In the genomic region with DNA sequence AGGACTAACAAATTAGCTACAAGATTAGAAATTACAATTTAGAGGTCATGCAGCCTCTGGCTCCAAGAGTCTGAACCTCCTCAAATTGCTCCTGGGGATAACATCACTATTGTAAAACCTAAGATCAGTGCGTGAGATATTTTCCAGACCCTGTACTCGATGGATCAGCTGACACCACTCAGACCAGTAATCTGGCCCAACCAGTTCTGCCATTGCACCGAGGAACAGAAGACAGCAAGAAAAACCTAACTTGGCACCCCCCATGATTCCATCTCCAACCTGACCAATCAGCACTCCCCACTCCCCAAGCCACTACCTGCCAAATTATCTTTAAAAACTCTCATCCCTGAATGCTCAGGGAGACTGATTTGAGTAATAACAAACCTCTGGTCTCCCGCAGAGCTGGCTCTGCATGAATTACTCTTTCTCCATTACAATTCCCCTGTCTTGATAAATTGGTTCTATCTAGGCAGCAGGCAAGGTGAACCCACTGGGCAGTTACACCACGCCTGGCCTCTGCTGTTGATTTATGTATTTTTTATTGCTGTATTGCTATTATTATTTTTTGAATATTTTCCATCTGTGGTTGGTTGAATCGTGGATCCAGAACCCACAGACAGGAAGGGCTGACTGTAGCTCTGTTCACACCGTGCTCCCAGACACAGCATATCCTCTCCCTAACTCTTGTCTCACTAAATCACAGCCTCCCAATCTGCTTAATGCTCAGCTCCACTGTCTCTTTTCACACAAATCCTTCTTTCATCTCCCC, we compare ENCODE assay signal across 20 cellular contexts. TPM values are rescaled to one million over a fixed set of nuclear protein-coding genes. Genes with fewer than 3 reads are reported as not detected.
DNase-seq lines count a peak whose midpoint lies in the region; ATAC-seq lines count a peak whose summit lies in the region.
"Had no signal": no experiment of that assay in that cellular context is flagged by ENCODE, and none has a peak within 500 bp of the region (broad histone marks: within the 10 kb centered on the region; RNA-seq: fewer than 3 reads in every experiment).

No MANE protein-coding gene starts in this region.

- peaks cover 0 to 1% of the 10 kb centered on the region in 2 donors for H3K4me1 ChIP-seq in aorta (ENCODE audit: control insufficient read depth in 1 of 2, insufficient read depth in 2 of 2, low read length in 2 of 2)
- H3K4me1 ChIP-seq: psoas muscle had no signal

- no peak for ATAC-seq in stimulated activated naive CD8-positive, alpha-beta T cell treated with anti-CD3 and anti-CD28 coated beads, Interleukin-15, Interleukin-2, amounts not matched to agents 100 U/mL and 50 U/mL, for 24 hours
- ATAC-seq in GM21367 (IDR thresholded peaks at IDR 0.05; ENCODE audit: unreplicated experiment), result no peak
- no peak for ATAC-seq in HG02885 (IDR thresholded peaks at IDR 0.05; ENCODE audit: poor library complexity, unreplicated experiment)
- no peak for ATAC-seq in aorta (ENCODE audit: low FRiP score)
- ATAC-seq: heart right ventricle, psoas muscle had no signal

- 69 to 72% methylated on average over 7 of the region's 7 CpGs for WGBS in aorta, 2 donors

- no peak overlapping the region for H3K4me3 ChIP-seq in aorta (ENCODE audit: low read length in 2 of 2)
- H3K4me3 ChIP-seq: dorsolateral prefrontal cortex, heart right ventricle, psoas muscle had no signal

- no peaks in the 10 kb centered on the region for H3K27me3 Mint-ChIP-seq in stimulated activated naive CD8-positive, alpha-beta T cell treated with anti-CD3 and anti-CD28 coated beads, Interleukin-15, Interleukin-2, amounts not matched to agents 100 ng/mL and 50 ng/mL, for 24 hours
- H3K27me3 Mint-ChIP-seq in T-helper 2 cell treated with Interferon-gamma antibody and Interleukin-4, amounts not matched to agents 5 μg/mL and 100 μg/mL, for 36 hours (ENCODE audit: low read depth), result no peaks in the 10 kb centered on the region

- H3K27ac ChIP-seq in aorta (ENCODE audit: low read depth in 1 of 2, low read length in 2 of 2), result no peak overlapping the region
- H3K27ac ChIP-seq: psoas muscle had no signal

- no peaks in the 10 kb centered on the region for H3K9me3 ChIP-seq in aorta (ENCODE audit: control insufficient read depth, low read length)
- H3K9me3 ChIP-seq: heart right ventricle, psoas muscle had no signal

- peak overlapping the region; percentile 37 for H3K27ac Mint-ChIP-seq in stimulated activated naive CD8-positive, alpha-beta T cell treated with anti-CD3 and anti-CD28 coated beads, Interleukin-15, Interleukin-2, amounts not matched to agents 100 ng/mL and 50 ng/mL, for 24 hours
- no peak overlapping the region for H3K27ac Mint-ChIP-seq in T-helper 2 cell treated with Interferon-gamma antibody and Interleukin-4, amounts not matched to agents 5 μg/mL and 100 μg/mL, for 36 hours

- no peaks in the 10 kb centered on the region for H3K27me3 ChIP-seq in aorta (ENCODE audit: control insufficient read depth in 1 of 2, insufficient read depth in 2 of 2, low read length in 1 of 2)
- H3K27me3 ChIP-seq: dorsolateral prefrontal cortex, heart right ventricle had no signal

- H3K9me3 Mint-ChIP-seq in stimulated activated naive CD8-positive, alpha-beta T cell treated with anti-CD3 and anti-CD28 coated beads, Interleukin-15, Interleukin-2, amounts not matched to agents 100 ng/mL and 50 ng/mL, for 24 hours, result no peaks in the 10 kb centered on the region
- no peaks in the 10 kb centered on the region for H3K9me3 Mint-ChIP-seq in T-helper 2 cell treated with Interferon-gamma antibody and Interleukin-4, amounts not matched to agents 5 μg/mL and 100 μg/mL, for 36 hours

- peaks cover 13% of the 10 kb centered on the region for H3K4me1 Mint-ChIP-seq in stimulated activated naive CD8-positive, alpha-beta T cell treated with anti-CD3 and anti-CD28 coated beads, Interleukin-15, Interleukin-2, amounts not matched to agents 100 ng/mL and 50 ng/mL, for 24 hours (ENCODE audit: low read depth)
- H3K4me1 Mint-ChIP-seq in T-helper 2 cell treated with Interferon-gamma antibody and Interleukin-4, amounts not matched to agents 5 μg/mL and 100 μg/mL, for 36 hours (ENCODE audit: low read depth), result peaks cover 6% of the 10 kb centered on the region

- peaks cover 6 to 13% of the 10 kb centered on the region in 2 donors for H3K36me3 ChIP-seq in aorta (ENCODE audit: control insufficient read depth in 1 of 2, insufficient read depth in 2 of 2, low read length in 1 of 2)

- H3K4me3 Mint-ChIP-seq in stimulated activated naive CD8-positive, alpha-beta T cell treated with anti-CD3 and anti-CD28 coated beads, Interleukin-15, Interleukin-2, amounts not matched to agents 100 ng/mL and 50 ng/mL, for 24 hours, result no peak overlapping the region
- no peak overlapping the region for H3K4me3 Mint-ChIP-seq in T-helper 2 cell treated with Interferon-gamma antibody and Interleukin-4, amounts not matched to agents 5 μg/mL and 100 μg/mL, for 36 hours

- H3K36me3 Mint-ChIP-seq in stimulated activated naive CD8-positive, alpha-beta T cell treated with anti-CD3 and anti-CD28 coated beads, Interleukin-15, Interleukin-2, amounts not matched to agents 100 ng/mL and 50 ng/mL, for 24 hours (ENCODE audit: low read depth), result peaks cover 14% of the 10 kb centered on the region
- peaks cover 2% of the 10 kb centered on the region for H3K36me3 Mint-ChIP-seq in T-helper 2 cell treated with Interferon-gamma antibody and Interleukin-4, amounts not matched to agents 5 μg/mL and 100 μg/mL, for 36 hours (ENCODE audit: low read depth)

- no peak for DNase-seq in stimulated activated naive CD8-positive, alpha-beta T cell treated with anti-CD3 and anti-CD28 coated beads, Interleukin-15, Interleukin-2, amounts not matched to agents 100 U/mL and 50 U/mL, for 24 hours
- DNase-seq in amniotic epithelial cell (ENCODE audit: low read depth), result peak; percentile 65
- peak; percentile 45 for DNase-seq in iris pigment epithelial cell (ENCODE audit: low read depth)
- DNase-seq in T-helper 2 cell treated with Interferon-gamma antibody and Interleukin-4, amounts not matched to agents 5 μg/mL and 100 μg/mL, for 36 hours (ENCODE audit: low spot score), result no peak
- DNase-seq in aorta, result no peak
- DNase-seq: activated CD4-positive, CD25-positive, alpha-beta regulatory T cell treated with anti-CD3 and anti-CD28 coated beads, Interleukin-2, amount 50 U/mL, for 72 hours; activated gamma-delta T cell treated with Interleukin-2 at 50 U/mL for 16 hours; dorsolateral prefrontal cortex; heart right ventricle; NCI-H1436; NCI-H446; psoas muscle; stimulated activated naive CD4-positive, alpha-beta T cell had no signal

- intact Hi-C loops in aorta (cut with DNase I), result no loop called here

RNA-seq across cellular contexts. Expression of gene HEBP1, which starts 9.2 kb away (rescaled TPM):
- total RNA-seq in aorta, result 10 to 100 TPM; 55.8 to 73.6 TPM
- polyA plus RNA-seq in aorta, result 100 to 1,000 TPM in 1 of 2 donors, 10 to 100 TPM in 1; 77.7 to 181 TPM

RNA-seq across cellular contexts. Expression of gene GPRC5D, which starts 38.9 kb away (rescaled TPM):
- under 1 TPM in 1 of 2 donors, not detected in 1; 0.39 TPM for total RNA-seq in aorta
- not detected for polyA plus RNA-seq in aorta
- total RNA-seq: G401; heart right ventricle; HT-29; psoas muscle; T-helper 2 cell treated with Interferon-gamma antibody and Interleukin-4, amounts not matched to agents 100 ng/mL and 5 ng/mL, for 36 hours; urinary bladder had no signal
- polyA plus RNA-seq: psoas muscle had no signal

RNA-seq across cellular contexts. Expression of gene FAM234B, which starts 53.3 kb away (rescaled TPM):
- total RNA-seq in aorta, result 1 to 10 TPM; 5.2 to 6.8 TPM
- polyA plus RNA-seq in aorta, result under 1 TPM in 1 of 2 donors, not detected in 1; 0.95 TPM

Comparison
In these comparisons a context has a peak if more than half of its experiments do, and no peak if none do; other contexts are left out.
1. DNase-seq: peak in amniotic epithelial cell (single experiment) and iris pigment epithelial cell (single experiment); none in stimulated activated naive CD8-positive, alpha-beta T cell treated with anti-CD3 and anti-CD28 coated beads, Interleukin-15, Interleukin-2, amounts not matched to agents 100 U/mL and 50 U/mL, for 24 hours (single experiment), T-helper 2 cell treated with Interferon-gamma antibody and Interleukin-4, amounts not matched to agents 5 μg/mL and 100 μg/mL, for 36 hours (single experiment) and aorta (0 of 2).